Comparison of ENCODE assay signal across 19 cellular contexts in genomic region chr11:65777821-65778361, GRCh38. TPM values are rescaled to one million over a fixed set of nuclear protein-coding genes. Genes with fewer than 3 reads are reported as not detected.
DNase-seq lines count a peak whose midpoint lies in the region; ATAC-seq, FAIRE-seq and TF ChIP-seq lines count a peak whose summit lies in the region.
"Had no signal": no experiment of that assay in that cellular context is flagged by ENCODE, and none has a peak within 500 bp of the region (broad histone marks: within the 10 kb centered on the region; RNA-seq: fewer than 3 reads in every experiment).

No MANE protein-coding gene starts in this region.

- WGBS in HepG2 (ENCODE audit: low lambda C conversion rate): 97% methylated on average over 14 of the region's 23 CpGs

- no peak for TF ChIP-seq RAD21 in HepG2 (CRISPR knock-in tag; IDR thresholded peaks at IDR 0.05)

- peaks cover 33% of the 10 kb centered on the region for H3K4me1 ChIP-seq in HepG2 (ENCODE audit: insufficient read depth, low read length)

- H3K4me2 ChIP-seq in HepG2 (ENCODE audit: low read depth, low read length): no peak overlapping the region

- H3K27ac Mint-ChIP-seq in activated CD4-positive, alpha-beta T cell treated with anti-CD3 and anti-CD28 coated beads, Interleukin-2, amount 10 ng/mL, durations not matched to agents 24 days and 14 days: no peak overlapping the region
- no peak overlapping the region for H3K27ac Mint-ChIP-seq in activated CD4-positive, alpha-beta T cell treated with anti-CD3 and anti-CD28 coated beads for 36 hours
- H3K27ac Mint-ChIP-seq in activated CD8-positive, alpha-beta T cell treated with anti-CD3 and anti-CD28 coated beads, Interleukin-2, amount 10 ng/mL, durations not matched to agents 7 days and 5 days: no peak overlapping the region
- no peak overlapping the region for H3K27ac Mint-ChIP-seq in stimulated activated naive B cell treated with anti-CD40 and anti-IgM and Interleukin-4, amounts not matched to agents 10 μg/mL and 1 μg/mL and 100 μg/mL, for 72 hours
- H3K27ac Mint-ChIP-seq in glutamatergic neuron (ENCODE audit: unreplicated experiment): no peak overlapping the region
- no peak overlapping the region for H3K27ac Mint-ChIP-seq in chondrocyte (ENCODE audit: unreplicated experiment)

- CTCF ChIA-PET in activated CD4-positive, alpha-beta T cell treated with anti-CD3 and anti-CD28 coated beads for 36 hours (lab: Charles Lee): interaction anchor here (0.7 to 0.9 kb wide), 2 partner anchors 12 to 55 kb away, joined by 3 to 5 read pairs; no protein-coding TSS in a partner anchor
- CTCF ChIA-PET in activated CD8-positive, alpha-beta T cell treated with anti-CD3 and anti-CD28 coated beads, Interleukin-2, amount 10 ng/mL, durations not matched to agents 7 days and 5 days (lab: Charles Lee): interaction anchor here (2.9 to 10.0 kb wide), 5 partner anchors 12 to 107 kb away, joined by 19 to 210 read pairs (median 25); no protein-coding TSS in a partner anchor
- CTCF ChIA-PET in HepG2 (lab: Yijun Ruan, JAX; ENCODE audit: low intra/inter-chr PET ratio, low total read pairs): interaction anchor here (4.7 kb wide), 1 partner anchor 39 kb away, joined by 56 read pairs; no protein-coding TSS in a partner anchor

- H3K27me3 Mint-ChIP-seq in activated CD4-positive, alpha-beta T cell treated with anti-CD3 and anti-CD28 coated beads, Interleukin-2, amount 10 ng/mL, durations not matched to agents 24 days and 14 days: peaks cover 2% of the 10 kb centered on the region
- H3K27me3 Mint-ChIP-seq in activated CD4-positive, alpha-beta T cell treated with anti-CD3 and anti-CD28 coated beads for 36 hours: no peaks in the 10 kb centered on the region
- no peaks in the 10 kb centered on the region for H3K27me3 Mint-ChIP-seq in activated CD8-positive, alpha-beta T cell treated with anti-CD3 and anti-CD28 coated beads, Interleukin-2, amount 10 ng/mL, durations not matched to agents 7 days and 5 days (ENCODE audit: low read depth)
- no peaks in the 10 kb centered on the region for H3K27me3 Mint-ChIP-seq in stimulated activated naive B cell treated with anti-CD40 and anti-IgM and Interleukin-4, amounts not matched to agents 10 μg/mL and 1 μg/mL and 100 μg/mL, for 72 hours
- H3K27me3 Mint-ChIP-seq in glutamatergic neuron (ENCODE audit: unreplicated experiment) (peaks cover 7% of the 10 kb centered on the region), chondrocyte (ENCODE audit: low read depth) (peaks cover under 1% of the 10 kb centered on the region)

- H3K4me1 Mint-ChIP-seq in activated CD4-positive, alpha-beta T cell treated with anti-CD3 and anti-CD28 coated beads, Interleukin-2, amount 10 ng/mL, durations not matched to agents 24 days and 14 days: peaks cover 22% of the 10 kb centered on the region
- H3K4me1 Mint-ChIP-seq in activated CD4-positive, alpha-beta T cell treated with anti-CD3 and anti-CD28 coated beads for 36 hours: peaks cover 29% of the 10 kb centered on the region
- peaks cover 15% of the 10 kb centered on the region for H3K4me1 Mint-ChIP-seq in activated CD8-positive, alpha-beta T cell treated with anti-CD3 and anti-CD28 coated beads, Interleukin-2, amount 10 ng/mL, durations not matched to agents 7 days and 5 days (ENCODE audit: low read depth)
- H3K4me1 Mint-ChIP-seq in stimulated activated naive B cell treated with anti-CD40 and anti-IgM and Interleukin-4, amounts not matched to agents 10 μg/mL and 1 μg/mL and 100 μg/mL, for 72 hours: peaks cover 20 to 36% of the 10 kb centered on the region in 2 donors
- no peaks in the 10 kb centered on the region for H3K4me1 Mint-ChIP-seq in glutamatergic neuron (ENCODE audit: low read depth, unreplicated experiment)
- peaks cover 5% of the 10 kb centered on the region for H3K4me1 Mint-ChIP-seq in chondrocyte (ENCODE audit: low read depth)

- H3K27ac ChIP-seq in HepG2 (ENCODE audit: extremely low read length, insufficient read depth, low read length): no peak overlapping the region

- TF ChIP-seq CTCF in HepG2 (CRISPR knock-in tag; IDR thresholded peaks at IDR 0.05): no peak
- no peak for TF ChIP-seq CTCF in glutamatergic neuron (IDR thresholded peaks at IDR 0.05; ENCODE audit: partially characterized antibody, unreplicated experiment)
- no peak for TF ChIP-seq CTCF in chondrocyte (IDR thresholded peaks at IDR 0.05)

- no peak for DNase-seq in activated CD4-positive, alpha-beta T cell treated with anti-CD3 and anti-CD28 coated beads, Interleukin-2, amount 10 ng/mL, durations not matched to agents 24 days and 14 days
- DNase-seq in activated CD4-positive, alpha-beta T cell treated with anti-CD3 and anti-CD28 coated beads for 36 hours: no peak
- DNase-seq in activated CD8-positive, alpha-beta T cell treated with anti-CD3 and anti-CD28 coated beads, Interleukin-2, amount 10 ng/mL, durations not matched to agents 7 days and 5 days: peak; percentile 20
- no peak for DNase-seq in HepG2 (ENCODE audit: low spot score)
- no peak for DNase-seq in stimulated activated naive B cell treated with anti-CD40 and anti-IgM and Interleukin-4, amounts not matched to agents 10 μg/mL and 1 μg/mL and 100 μg/mL, for 72 hours
- DNase-seq in glutamatergic neuron: no peak
- no peak for DNase-seq in chondrocyte (ENCODE audit: low spot score)
- DNase-seq: central memory CD4-positive, alpha-beta T cell; NCI-H1092; NCI-H2171; SIG-M5; stimulated activated CD4-positive, alpha-beta T cell treated with anti-CD3 and anti-CD28 coated beads, Interleukin-2, amount 100 ng/mL, for 24 hours had no signal

- FAIRE-seq in HepG2 (lab: Jason Lieb, UNC): no peak
- FAIRE-seq: A204.1, keratinocyte, urothelium cell line had no signal

- peaks cover 1 to 15% of the 10 kb centered on the region in 2 experiments; a peak in 4 of 5 replicates for H3K27me3 ChIP-seq in HepG2 (ENCODE audit: control insufficient read depth in 1 of 2, insufficient read depth in 2 of 2, low read length in 2 of 2)

- POLR2A ChIA-PET in activated CD4-positive, alpha-beta T cell treated with anti-CD3 and anti-CD28 coated beads for 36 hours (lab: Charles Lee): interaction anchor here (0.6 kb wide), 1 partner anchor 211 kb away, joined by 3 read pairs; no protein-coding TSS in a partner anchor
- POLR2A ChIA-PET in activated CD8-positive, alpha-beta T cell treated with anti-CD3 and anti-CD28 coated beads, Interleukin-2, amount 10 ng/mL, durations not matched to agents 7 days and 5 days (lab: Charles Lee): interaction anchor here (1.1 kb wide), 1 partner anchor 66 kb away, joined by 3 read pairs; no protein-coding TSS in a partner anchor
- POLR2A ChIA-PET in HepG2 (lab: Yijun Ruan, JAX): no interaction called here

- H2AFZ ChIP-seq in HepG2 (ENCODE audit: low read length): no peak overlapping the region

- BruUV-seq in HepG2 (replicated peaks; lab: Mats Ljungman, UMichigan): no TSS peak

- H3K36me3 ChIP-seq in HepG2 (replicated peaks in 1 of 2; ENCODE audit: control insufficient read depth in 1 of 2, insufficient read depth in 2 of 2, low read length in 2 of 2): no peaks in the 10 kb centered on the region

- TF ChIP-seq POLR2A in HepG2 (IDR thresholded peaks at IDR 0.05; ENCODE audit: insufficient read depth in 1 of 2, low read depth in 2 of 2, low read length in 2 of 2): no peak

- no peak for ATAC-seq in activated CD4-positive, alpha-beta T cell treated with anti-CD3 and anti-CD28 coated beads for 36 hours
- no peak for ATAC-seq in activated CD8-positive, alpha-beta T cell treated with anti-CD3 and anti-CD28 coated beads, Interleukin-2, amount 10 ng/mL, durations not matched to agents 7 days and 5 days
- ATAC-seq in HepG2 (no peak), HG03571 (IDR thresholded peaks at IDR 0.05; ENCODE audit: unreplicated experiment) (no peak)
- ATAC-seq in stimulated activated naive B cell treated with anti-CD40 and anti-IgM and Interleukin-4, amounts not matched to agents 10 μg/mL and 1 μg/mL and 100 μg/mL, for 72 hours (replicated peaks): no peak
- ATAC-seq: activated naive CD4-positive, alpha-beta T cell treated with anti-CD3 and anti-CD28 coated beads, Interleukin-2, amount 50 U/mL, for 72 hours had no signal

- no peak overlapping the region for H3K4me3 ChIP-seq in HepG2 (replicated peaks in 1 of 3; ENCODE audit: insufficient read depth in 1 of 3, low read depth in 2 of 3, low read length in 3 of 3)

- H3K9me3 ChIP-seq in HepG2 (ENCODE audit: low read length): no peaks in the 10 kb centered on the region

- no peaks in the 10 kb centered on the region for H4K20me1 ChIP-seq in HepG2 (ENCODE audit: insufficient read depth, low read length)

- peaks cover 18% of the 10 kb centered on the region for H3K36me3 Mint-ChIP-seq in activated CD4-positive, alpha-beta T cell treated with anti-CD3 and anti-CD28 coated beads, Interleukin-2, amount 10 ng/mL, durations not matched to agents 24 days and 14 days (ENCODE audit: low read depth)
- H3K36me3 Mint-ChIP-seq in activated CD4-positive, alpha-beta T cell treated with anti-CD3 and anti-CD28 coated beads for 36 hours (ENCODE audit: low read depth): peaks cover 3% of the 10 kb centered on the region
- peaks cover 16% of the 10 kb centered on the region for H3K36me3 Mint-ChIP-seq in activated CD8-positive, alpha-beta T cell treated with anti-CD3 and anti-CD28 coated beads, Interleukin-2, amount 10 ng/mL, durations not matched to agents 7 days and 5 days (ENCODE audit: low read depth)
- H3K36me3 Mint-ChIP-seq in stimulated activated naive B cell treated with anti-CD40 and anti-IgM and Interleukin-4, amounts not matched to agents 10 μg/mL and 1 μg/mL and 100 μg/mL, for 72 hours: peaks cover 11 to 35% of the 10 kb centered on the region in 2 donors
- H3K36me3 Mint-ChIP-seq in glutamatergic neuron (ENCODE audit: unreplicated experiment): peaks cover 4% of the 10 kb centered on the region
- peaks cover 3% of the 10 kb centered on the region for H3K36me3 Mint-ChIP-seq in chondrocyte (ENCODE audit: low read depth)
- H3K36me3 Mint-ChIP-seq: activated naive CD4-positive, alpha-beta T cell treated with anti-CD3 and anti-CD28 coated beads, Interleukin-2, amount 50 U/mL, for 72 hours had no signal

- TF ChIP-seq EP300 in HepG2 (IDR thresholded peaks at IDR 0.05; ENCODE audit: low read depth in 2 of 2, low read length in 2 of 2) (no peak), HepG2 (CRISPR knock-in tag; IDR thresholded peaks at IDR 0.05; ENCODE audit: borderline replicate concordance) (no peak)

- no peaks in the 10 kb centered on the region for H3K79me2 ChIP-seq in HepG2 (ENCODE audit: insufficient read depth, low read length)

- H3K9me3 Mint-ChIP-seq in activated CD4-positive, alpha-beta T cell treated with anti-CD3 and anti-CD28 coated beads, Interleukin-2, amount 10 ng/mL, durations not matched to agents 24 days and 14 days: no peaks in the 10 kb centered on the region
- no peaks in the 10 kb centered on the region for H3K9me3 Mint-ChIP-seq in activated CD4-positive, alpha-beta T cell treated with anti-CD3 and anti-CD28 coated beads for 36 hours (ENCODE audit: low read depth)
- no peaks in the 10 kb centered on the region for H3K9me3 Mint-ChIP-seq in activated CD8-positive, alpha-beta T cell treated with anti-CD3 and anti-CD28 coated beads, Interleukin-2, amount 10 ng/mL, durations not matched to agents 7 days and 5 days (ENCODE audit: insufficient read depth)
- no peaks in the 10 kb centered on the region for H3K9me3 Mint-ChIP-seq in stimulated activated naive B cell treated with anti-CD40 and anti-IgM and Interleukin-4, amounts not matched to agents 10 μg/mL and 1 μg/mL and 100 μg/mL, for 72 hours
- H3K9me3 Mint-ChIP-seq in glutamatergic neuron (ENCODE audit: unreplicated experiment): peaks cover 2% of the 10 kb centered on the region
- no peaks in the 10 kb centered on the region for H3K9me3 Mint-ChIP-seq in chondrocyte (ENCODE audit: low read depth)
- H3K9me3 Mint-ChIP-seq: activated naive CD4-positive, alpha-beta T cell treated with anti-CD3 and anti-CD28 coated beads, Interleukin-2, amount 50 U/mL, for 72 hours had no signal

- no peak overlapping the region for H3K9ac ChIP-seq in HepG2 (ENCODE audit: insufficient read depth, low read depth, low read length)

- intact Hi-C loops in activated CD4-positive, alpha-beta T cell treated with anti-CD3 and anti-CD28 coated beads, Interleukin-2, amount 10 ng/mL, durations not matched to agents 24 days and 14 days (cut with micrococcal nuclease): loop anchor here (2.0 kb wide), 1 partner anchor 211 kb away; no protein-coding TSS in a partner anchor
- intact Hi-C loops in activated CD4-positive, alpha-beta T cell treated with anti-CD3 and anti-CD28 coated beads for 36 hours (cut with DNase I, micrococcal nuclease): no loop called here
- intact Hi-C loops in HepG2 (cut with micrococcal nuclease; ENCODE audit: unreplicated experiment): no loop called here

- in situ Hi-C loops in HepG2 (cut with HindIII; ENCODE audit: extremely low pct_ligation_motif_present, low pct_unique_long_range_greater_than_20kb): no loop called here

- peak overlapping the region; percentile 43 for H3K4me3 Mint-ChIP-seq in activated CD4-positive, alpha-beta T cell treated with anti-CD3 and anti-CD28 coated beads, Interleukin-2, amount 10 ng/mL, durations not matched to agents 24 days and 14 days
- no peak overlapping the region for H3K4me3 Mint-ChIP-seq in activated CD4-positive, alpha-beta T cell treated with anti-CD3 and anti-CD28 coated beads for 36 hours
- peak overlapping the region; percentile 22 for H3K4me3 Mint-ChIP-seq in activated CD8-positive, alpha-beta T cell treated with anti-CD3 and anti-CD28 coated beads, Interleukin-2, amount 10 ng/mL, durations not matched to agents 7 days and 5 days
- H3K4me3 Mint-ChIP-seq in stimulated activated naive B cell treated with anti-CD40 and anti-IgM and Interleukin-4, amounts not matched to agents 10 μg/mL and 1 μg/mL and 100 μg/mL, for 72 hours: peak overlapping the region; percentile 37 to 43
- no peak overlapping the region for H3K4me3 Mint-ChIP-seq in glutamatergic neuron (ENCODE audit: unreplicated experiment)
- no peak overlapping the region for H3K4me3 Mint-ChIP-seq in chondrocyte (ENCODE audit: unreplicated experiment)

RNA-seq across cellular contexts. Expression of gene AP5B1, which starts 2.9 kb away (rescaled TPM):
- total RNA-seq in activated CD4-positive, alpha-beta T cell treated with anti-CD3 and anti-CD28 coated beads, Interleukin-2, amount 10 ng/mL, durations not matched to agents 24 days and 14 days: 20.1 and 21.1 TPM in 2 replicates
- 10 to 100 TPM; 11.7 to 14.4 TPM for total RNA-seq in activated CD4-positive, alpha-beta T cell treated with anti-CD3 and anti-CD28 coated beads for 36 hours
- 10 to 100 TPM; 21.9 to 22.5 TPM for total RNA-seq in activated CD8-positive, alpha-beta T cell treated with anti-CD3 and anti-CD28 coated beads, Interleukin-2, amount 10 ng/mL, durations not matched to agents 7 days and 5 days
- total RNA-seq in HepG2 (2016; rRNA removed; fragmentation: Illumina TruSeq; extraction: Trizol) (3.8 and 4.4 TPM in 2 replicates), glutamatergic neuron (ENCODE audit: unreplicated experiment) (13.2 TPM), chondrocyte (13.8 to 14.6 TPM (median 14.1 TPM) in 3 replicates)
- 0.44 and 0.61 TPM in 2 replicates for total RNA-seq in HepG2 (2016; cell fraction: cytosol; rRNA removed; fragmentation: Illumina TruSeq; extraction: Trizol; ENCODE audit: low read depth)
- total RNA-seq in HepG2 (2016; cell fraction: insoluble cytoplasmic fraction; rRNA removed; fragmentation: Illumina TruSeq; extraction: Trizol): 2.9 and 4.5 TPM in 2 replicates
- total RNA-seq in HepG2 (2016; cell fraction: membrane; rRNA removed; fragmentation: Illumina TruSeq; extraction: Trizol): 2.0 and 2.1 TPM in 2 replicates
- total RNA-seq in HepG2 (2016; cell fraction: nucleus; rRNA removed; fragmentation: Illumina TruSeq; extraction: Trizol): 2.9 and 3.7 TPM in 2 replicates
- 1.7 and 2.8 TPM in 2 replicates for polyA plus RNA-seq in HepG2 (2011; rRNA removed)
- 1.6 and 2.5 TPM in 2 replicates for polyA plus RNA-seq in HepG2 (2011; cell fraction: cytosol; rRNA removed)
- 6.0 and 6.2 TPM in 2 replicates for polyA plus RNA-seq in HepG2 (2011; cell fraction: nucleus; rRNA removed)
- 1.2 and 2.4 TPM in 2 replicates for polyA plus RNA-seq in HepG2 (2012)
- polyA plus RNA-seq in HepG2 (2016; cell fraction: cytosol; fragmentation: Illumina TruSeq; extraction: Trizol; ENCODE audit: low read depth): 0.25 and 0.27 TPM in 2 replicates
- polyA plus RNA-seq in HepG2 (2016; cell fraction: insoluble cytoplasmic fraction; fragmentation: Illumina TruSeq; extraction: Trizol; ENCODE audit: low read depth): 2.6 and 2.7 TPM in 2 replicates
- 0.78 and 0.94 TPM in 2 replicates for polyA plus RNA-seq in HepG2 (2016; cell fraction: membrane; fragmentation: Illumina TruSeq; extraction: Trizol; ENCODE audit: low read depth)
- 4.3 and 4.6 TPM in 2 replicates for polyA plus RNA-seq in HepG2 (2016; cell fraction: nucleus; fragmentation: Illumina TruSeq; extraction: Trizol; ENCODE audit: insufficient read depth, low read depth)
- 9.8 and 22.8 TPM in 2 replicates for polyA minus RNA-seq in HepG2 (2011; rRNA and poly(A)+ RNA removed; ENCODE audit: low replicate concordance)
- polyA minus RNA-seq in HepG2 (2011; cell fraction: cytosol; rRNA and poly(A)+ RNA removed): 3.4 and 4.2 TPM in 2 replicates
- polyA minus RNA-seq in HepG2 (2011; cell fraction: nucleus; rRNA and poly(A)+ RNA removed): 4.9 and 5.1 TPM in 2 replicates

RNA-seq across cellular contexts. Expression of gene OVOL1, which starts 9.0 kb away (rescaled TPM):
- 0.07 TPM in 1 of 2 replicates, not detected in the other for total RNA-seq in activated CD4-positive, alpha-beta T cell treated with anti-CD3 and anti-CD28 coated beads, Interleukin-2, amount 10 ng/mL, durations not matched to agents 24 days and 14 days
- under 1 TPM; 0.09 to 0.19 TPM for total RNA-seq in activated CD4-positive, alpha-beta T cell treated with anti-CD3 and anti-CD28 coated beads for 36 hours
- under 1 TPM in 1 of 2 experiments, not detected in 1; 0.08 TPM for total RNA-seq in activated CD8-positive, alpha-beta T cell treated with anti-CD3 and anti-CD28 coated beads, Interleukin-2, amount 10 ng/mL, durations not matched to agents 7 days and 5 days
- not detected in 2 replicates for total RNA-seq in HepG2 (2016; rRNA removed; fragmentation: Illumina TruSeq; extraction: Trizol)
- not detected in 2 replicates for total RNA-seq in HepG2 (2016; cell fraction: cytosol; rRNA removed; fragmentation: Illumina TruSeq; extraction: Trizol; ENCODE audit: low read depth)
- not detected in 2 replicates for total RNA-seq in HepG2 (2016; cell fraction: insoluble cytoplasmic fraction; rRNA removed; fragmentation: Illumina TruSeq; extraction: Trizol)
- not detected in 2 replicates for total RNA-seq in HepG2 (2016; cell fraction: membrane; rRNA removed; fragmentation: Illumina TruSeq; extraction: Trizol)
- total RNA-seq in HepG2 (2016; cell fraction: nucleus; rRNA removed; fragmentation: Illumina TruSeq; extraction: Trizol): not detected in 2 replicates
- polyA plus RNA-seq in HepG2 (2011; rRNA removed): 0.01 and 0.04 TPM in 2 replicates
- not detected in 2 replicates for polyA plus RNA-seq in HepG2 (2011; cell fraction: cytosol; rRNA removed)
- polyA plus RNA-seq in HepG2 (2011; cell fraction: nucleus; rRNA removed): 0.03 TPM in 1 of 2 replicates, not detected in the other
- polyA plus RNA-seq in HepG2 (2012): not detected in 2 replicates
- not detected in 2 replicates for polyA plus RNA-seq in HepG2 (2016; cell fraction: cytosol; fragmentation: Illumina TruSeq; extraction: Trizol; ENCODE audit: low read depth)
- not detected in 2 replicates for polyA plus RNA-seq in HepG2 (2016; cell fraction: insoluble cytoplasmic fraction; fragmentation: Illumina TruSeq; extraction: Trizol; ENCODE audit: low read depth)
- not detected in 2 replicates for polyA plus RNA-seq in HepG2 (2016; cell fraction: membrane; fragmentation: Illumina TruSeq; extraction: Trizol; ENCODE audit: low read depth)
- polyA plus RNA-seq in HepG2 (2016; cell fraction: nucleus; fragmentation: Illumina TruSeq; extraction: Trizol; ENCODE audit: insufficient read depth, low read depth): not detected in 2 replicates
- not detected in 2 replicates for polyA minus RNA-seq in HepG2 (2011; rRNA and poly(A)+ RNA removed; ENCODE audit: low replicate concordance)
- polyA minus RNA-seq in HepG2 (2011; cell fraction: cytosol; rRNA and poly(A)+ RNA removed): not detected in 2 replicates
- not detected in 2 replicates for polyA minus RNA-seq in HepG2 (2011; cell fraction: nucleus; rRNA and poly(A)+ RNA removed)
- not detected for total RNA-seq in glutamatergic neuron (ENCODE audit: unreplicated experiment)
- total RNA-seq in chondrocyte: 0.12 TPM in 1 of 3 replicates, not detected in the others
- total RNA-seq: G401, myocyte had no signal

RNA-seq across cellular contexts. Expression of gene SNX32, which starts 55.9 kb away (rescaled TPM):
- total RNA-seq in activated CD4-positive, alpha-beta T cell treated with anti-CD3 and anti-CD28 coated beads, Interleukin-2, amount 10 ng/mL, durations not matched to agents 24 days and 14 days: 1.2 and 2.1 TPM in 2 replicates
- 1 to 10 TPM; 2.9 to 3.0 TPM for total RNA-seq in activated CD4-positive, alpha-beta T cell treated with anti-CD3 and anti-CD28 coated beads for 36 hours
- total RNA-seq in activated CD8-positive, alpha-beta T cell treated with anti-CD3 and anti-CD28 coated beads, Interleukin-2, amount 10 ng/mL, durations not matched to agents 7 days and 5 days: 1 to 10 TPM in 1 of 2 experiments, under 1 TPM in 1; 0.44 to 1.6 TPM
- 0.09 TPM in 1 of 2 replicates, not detected in the other for total RNA-seq in HepG2 (2016; rRNA removed; fragmentation: Illumina TruSeq; extraction: Trizol)
- total RNA-seq in HepG2 (2016; cell fraction: cytosol; rRNA removed; fragmentation: Illumina TruSeq; extraction: Trizol; ENCODE audit: low read depth): not detected in 2 replicates
- 0.17 TPM in 1 of 2 replicates, not detected in the other for total RNA-seq in HepG2 (2016; cell fraction: insoluble cytoplasmic fraction; rRNA removed; fragmentation: Illumina TruSeq; extraction: Trizol)
- not detected in 2 replicates for total RNA-seq in HepG2 (2016; cell fraction: membrane; rRNA removed; fragmentation: Illumina TruSeq; extraction: Trizol)
- 0.16 TPM in 1 of 2 replicates, not detected in the other for total RNA-seq in HepG2 (2016; cell fraction: nucleus; rRNA removed; fragmentation: Illumina TruSeq; extraction: Trizol)
- polyA plus RNA-seq in HepG2 (2011; rRNA removed): 0.29 and 0.34 TPM in 2 replicates
- polyA plus RNA-seq in HepG2 (2011; cell fraction: cytosol; rRNA removed): 0.08 and 0.30 TPM in 2 replicates
- polyA plus RNA-seq in HepG2 (2011; cell fraction: nucleus; rRNA removed): 4.2 and 5.7 TPM in 2 replicates
- polyA plus RNA-seq in HepG2 (2012): 0.19 and 0.35 TPM in 2 replicates
- 0.17 TPM in 1 of 2 replicates, not detected in the other for polyA plus RNA-seq in HepG2 (2016; cell fraction: cytosol; fragmentation: Illumina TruSeq; extraction: Trizol; ENCODE audit: low read depth)
- polyA plus RNA-seq in HepG2 (2016; cell fraction: insoluble cytoplasmic fraction; fragmentation: Illumina TruSeq; extraction: Trizol; ENCODE audit: low read depth): 0.19 TPM in 1 of 2 replicates, not detected in the other
- polyA plus RNA-seq in HepG2 (2016; cell fraction: membrane; fragmentation: Illumina TruSeq; extraction: Trizol; ENCODE audit: low read depth): 0.08 and 0.22 TPM in 2 replicates
- 0.52 and 0.55 TPM in 2 replicates for polyA plus RNA-seq in HepG2 (2016; cell fraction: nucleus; fragmentation: Illumina TruSeq; extraction: Trizol; ENCODE audit: insufficient read depth, low read depth)
- 0.30 and 0.86 TPM in 2 replicates for polyA minus RNA-seq in HepG2 (2011; rRNA and poly(A)+ RNA removed; ENCODE audit: low replicate concordance)
- not detected in 2 replicates for polyA minus RNA-seq in HepG2 (2011; cell fraction: cytosol; rRNA and poly(A)+ RNA removed)
- polyA minus RNA-seq in HepG2 (2011; cell fraction: nucleus; rRNA and poly(A)+ RNA removed): 0.75 and 1.4 TPM in 2 replicates
- 14.7 TPM for total RNA-seq in glutamatergic neuron (ENCODE audit: unreplicated experiment)
- total RNA-seq in chondrocyte: 0.79 to 1.8 TPM (median 0.80 TPM) in 3 replicates
- total RNA-seq: G401 had no signal

RNA-seq across cellular contexts. Expression of gene RNASEH2C, which starts 57.3 kb away (rescaled TPM):
- 86.4 and 100.0 TPM in 2 replicates for total RNA-seq in activated CD4-positive, alpha-beta T cell treated with anti-CD3 and anti-CD28 coated beads, Interleukin-2, amount 10 ng/mL, durations not matched to agents 24 days and 14 days
- total RNA-seq in activated CD4-positive, alpha-beta T cell treated with anti-CD3 and anti-CD28 coated beads for 36 hours: 10 to 100 TPM; 72.5 to 96.8 TPM
- 10 to 100 TPM; 88.0 to 92.3 TPM for total RNA-seq in activated CD8-positive, alpha-beta T cell treated with anti-CD3 and anti-CD28 coated beads, Interleukin-2, amount 10 ng/mL, durations not matched to agents 7 days and 5 days
- 50.9 and 65.1 TPM in 2 replicates for total RNA-seq in HepG2 (2016; rRNA removed; fragmentation: Illumina TruSeq; extraction: Trizol)
- total RNA-seq in HepG2 (2016; cell fraction: cytosol; rRNA removed; fragmentation: Illumina TruSeq; extraction: Trizol; ENCODE audit: low read depth): 57.6 and 60.3 TPM in 2 replicates
- 55.2 and 76.7 TPM in 2 replicates for total RNA-seq in HepG2 (2016; cell fraction: insoluble cytoplasmic fraction; rRNA removed; fragmentation: Illumina TruSeq; extraction: Trizol)
- 36.0 and 40.9 TPM in 2 replicates for total RNA-seq in HepG2 (2016; cell fraction: membrane; rRNA removed; fragmentation: Illumina TruSeq; extraction: Trizol)
- total RNA-seq in HepG2 (2016; cell fraction: nucleus; rRNA removed; fragmentation: Illumina TruSeq; extraction: Trizol): 18.2 and 19.2 TPM in 2 replicates
- polyA plus RNA-seq in HepG2 (2011; rRNA removed): 24.6 and 27.4 TPM in 2 replicates
- 34.9 and 55.1 TPM in 2 replicates for polyA plus RNA-seq in HepG2 (2011; cell fraction: cytosol; rRNA removed)
- polyA plus RNA-seq in HepG2 (2011; cell fraction: nucleus; rRNA removed): 41.5 and 44.0 TPM in 2 replicates
- 16.9 and 19.3 TPM in 2 replicates for polyA plus RNA-seq in HepG2 (2012)
- polyA plus RNA-seq in HepG2 (2016; cell fraction: cytosol; fragmentation: Illumina TruSeq; extraction: Trizol; ENCODE audit: low read depth): 53.8 and 60.7 TPM in 2 replicates
- polyA plus RNA-seq in HepG2 (2016; cell fraction: insoluble cytoplasmic fraction; fragmentation: Illumina TruSeq; extraction: Trizol; ENCODE audit: low read depth): 53.3 and 62.7 TPM in 2 replicates
- polyA plus RNA-seq in HepG2 (2016; cell fraction: membrane; fragmentation: Illumina TruSeq; extraction: Trizol; ENCODE audit: low read depth): 27.7 and 34.7 TPM in 2 replicates
- 35.1 and 36.6 TPM in 2 replicates for polyA plus RNA-seq in HepG2 (2016; cell fraction: nucleus; fragmentation: Illumina TruSeq; extraction: Trizol; ENCODE audit: insufficient read depth, low read depth)
- polyA minus RNA-seq in HepG2 (2011; rRNA and poly(A)+ RNA removed; ENCODE audit: low replicate concordance): 9.1 and 31.0 TPM in 2 replicates
- polyA minus RNA-seq in HepG2 (2011; cell fraction: cytosol; rRNA and poly(A)+ RNA removed): 11.3 and 11.4 TPM in 2 replicates
- 12.7 and 15.0 TPM in 2 replicates for polyA minus RNA-seq in HepG2 (2011; cell fraction: nucleus; rRNA and poly(A)+ RNA removed)
- total RNA-seq in glutamatergic neuron (ENCODE audit: unreplicated experiment): 42.9 TPM
- 39.3 to 56.9 TPM (median 42.7 TPM) in 3 replicates for total RNA-seq in chondrocyte

Comparison
In these comparisons a context has a peak if more than half of its experiments do, and no peak if none do; other contexts are left out.
1. H3K4me3 Mint-ChIP-seq: peak in activated CD4-positive, alpha-beta T cell treated with anti-CD3 and anti-CD28 coated beads, Interleukin-2, amount 10 ng/mL, durations not matched to agents 24 days and 14 days (single experiment), activated CD8-positive, alpha-beta T cell treated with anti-CD3 and anti-CD28 coated beads, Interleukin-2, amount 10 ng/mL, durations not matched to agents 7 days and 5 days (single experiment) and stimulated activated naive B cell treated with anti-CD40 and anti-IgM and Interleukin-4, amounts not matched to agents 10 μg/mL and 1 μg/mL and 100 μg/mL, for 72 hours (2 of 2); none in activated CD4-positive, alpha-beta T cell treated with anti-CD3 and anti-CD28 coated beads for 36 hours (single experiment), glutamatergic neuron (single experiment) and chondrocyte (single experiment).